8 cellular contexts compared by ENCODE assay signal in genomic region chr2:96174251-96175144, GRCh38. TPM values are rescaled to one million over a fixed set of nuclear protein-coding genes. Genes with fewer than 3 reads are reported as not detected.
DNase-seq lines count a peak whose midpoint lies in the region; ATAC-seq and TF ChIP-seq lines count a peak whose summit lies in the region.

No MANE protein-coding gene starts in this region.

- no peaks in the 10 kb centered on the region for H3K79me2 ChIP-seq in trophoblast cell (ENCODE audit: control insufficient read depth, insufficient read depth, low read length, poor library complexity)

- no peak overlapping the region for H3K4me2 ChIP-seq in trophoblast cell (ENCODE audit: low read length)

- H3K4me3 ChIP-seq in MG63 (no peak overlapping the region), trophoblast cell (ENCODE audit: low read depth, low read length) (no peak overlapping the region), upper lobe of left lung (no peak overlapping the region)

- H3K18ac ChIP-seq in trophoblast cell (ENCODE audit: low read length) = no peak overlapping the region

- H3K36me3 ChIP-seq in MG63 (no peaks in the 10 kb centered on the region), trophoblast cell (ENCODE audit: control insufficient read depth in 1 of 2, insufficient read depth in 2 of 2, low read length in 2 of 2) (no peaks in the 10 kb centered on the region), upper lobe of left lung (no peaks in the 10 kb centered on the region)

- no peak overlapping the region for H3K14ac ChIP-seq in trophoblast cell (ENCODE audit: low read length)

- no peak for TF ChIP-seq POLR2A in upper lobe of left lung (IDR thresholded peaks at IDR 0.05)

- no peak for TF ChIP-seq EP300 in upper lobe of left lung (IDR thresholded peaks at IDR 0.05)

- H3K27me3 ChIP-seq in MG63 (no peaks in the 10 kb centered on the region), trophoblast cell (ENCODE audit: insufficient read depth, low read length) (no peaks in the 10 kb centered on the region), upper lobe of left lung (no peaks in the 10 kb centered on the region)

- peak; percentile 45 for DNase-seq in DMS153 (lab: John Stamatoyannopoulos, UW)
- peak; percentile 48 for DNase-seq in MG63
- peak; percentile 73 for DNase-seq in SK-MEL-5 (ENCODE audit: low read depth, low spot score)
- DNase-seq in activated gamma-delta T cell treated with anti-CD3 and anti-CD28 coated beads, Interleukin-2, amount 50 U/mL, for 16 hours (ENCODE audit: low read depth) = peak; percentile 77
- peak; percentile 85 for DNase-seq in germinal center (ENCODE audit: low spot score)
- peak; percentile 60 to 80 for DNase-seq in trophoblast cell
- peak in 1 of 2 donors; percentile 82 for DNase-seq in upper lobe of left lung

- H3K4me1 ChIP-seq in trophoblast cell (ENCODE audit: control insufficient read depth in 1 of 2, insufficient read depth in 2 of 2, low read length in 2 of 2) (no peaks in the 10 kb centered on the region), upper lobe of left lung (no peaks in the 10 kb centered on the region)

- H3K23ac ChIP-seq in trophoblast cell (ENCODE audit: low read length) = no peak overlapping the region

- H3K27ac ChIP-seq in trophoblast cell (ENCODE audit: low read depth, low read length) = no peak overlapping the region
- no peak overlapping the region for H3K27ac ChIP-seq in upper lobe of left lung

- peak; percentile 63 to 91 (median 85) for TF ChIP-seq CTCF in upper lobe of left lung (IDR thresholded peaks at IDR 0.05)

- H3K4ac ChIP-seq in trophoblast cell (ENCODE audit: low read depth, low read length) = no peak overlapping the region

- no peak overlapping the region for H2BK5ac ChIP-seq in trophoblast cell (ENCODE audit: low read depth, low read length, poor library complexity)

- no CpG with 5 or more reads among the region's 8 CpGs for WGBS in trophoblast cell (ENCODE audit: extremely low coverage, insufficient coverage, insufficient read length)
- 38 to 50% methylated on average over 4 to 8 of the region's 8 CpGs for WGBS in upper lobe of left lung, 2 donors

- H3K79me1 ChIP-seq in trophoblast cell (ENCODE audit: low read length) = no peaks in the 10 kb centered on the region

- no peak overlapping the region for H3K9ac ChIP-seq in trophoblast cell (ENCODE audit: low read length)

- ATAC-seq in GM21786 (IDR thresholded peaks at IDR 0.05; ENCODE audit: unreplicated experiment) (peak; percentile 80), upper lobe of left lung (ENCODE audit: low FRiP score in 2 of 2) (peak; percentile 87 to 92)

- H4K12ac ChIP-seq in trophoblast cell (ENCODE audit: low read depth, low read length) = no peak overlapping the region

- in situ Hi-C loops in SK-MEL-5 (cut with HindIII; ENCODE audit: low pct_unique_long_range_greater_than_20kb, low sequenced_read_pairs) = no loop called here

- H4K8ac ChIP-seq in trophoblast cell (ENCODE audit: low read depth, low read length) = no peak overlapping the region

- no peak overlapping the region for H2BK120ac ChIP-seq in trophoblast cell (ENCODE audit: insufficient read depth, low read length, poor library complexity)

- no peak overlapping the region for H4K91ac ChIP-seq in trophoblast cell (ENCODE audit: low read depth, low read length)

- H3K9me3 ChIP-seq in MG63 (no peaks in the 10 kb centered on the region), trophoblast cell (ENCODE audit: insufficient read depth, low read depth, low read length) (no peaks in the 10 kb centered on the region), upper lobe of left lung (no peaks in the 10 kb centered on the region)

- no peak overlapping the region for H2BK12ac ChIP-seq in trophoblast cell (ENCODE audit: low read length)

- no peak overlapping the region for H2AK5ac ChIP-seq in trophoblast cell (ENCODE audit: low read length)

- H2AFZ ChIP-seq in trophoblast cell (ENCODE audit: insufficient read depth, low read length, poor library complexity) = no peak overlapping the region

RNA-seq across cellular contexts. Expression of gene DUSP2, which starts 29.3 kb away (rescaled TPM):
- 4.9 and 8.7 TPM in 2 replicates for total RNA-seq in MG63 (2014; rRNA removed; shearing (Covaris generic); ENCODE audit: low replicate concordance)
- total RNA-seq in SK-MEL-5 (2014; rRNA removed; shearing (Covaris generic)) = 0.80 and 1.0 TPM in 2 replicates
- 0.37 and 1.4 TPM in 2 replicates for polyA plus RNA-seq in SK-MEL-5 (2015; cell fraction: cytosol; rRNA removed)
- polyA plus RNA-seq in SK-MEL-5 (2015; cell fraction: nucleus; rRNA removed) = 1.7 and 2.0 TPM in 2 replicates
- 4.0 and 4.5 TPM in 2 replicates for polyA plus RNA-seq in trophoblast cell (2013)
- 10 to 100 TPM in 4 of 6 donors, 1 to 10 TPM in 2; 6.9 to 21.0 (median 12.5) TPM for total RNA-seq in upper lobe of left lung

RNA-seq across cellular contexts. Expression of gene STARD7, which starts 34.1 kb away (rescaled TPM):
- total RNA-seq in MG63 (2014; rRNA removed; shearing (Covaris generic); ENCODE audit: low replicate concordance) = 100 and 113 TPM in 2 replicates
- total RNA-seq in SK-MEL-5 (2014; rRNA removed; shearing (Covaris generic)) = 208 and 228 TPM in 2 replicates
- 125 and 154 TPM in 2 replicates for polyA plus RNA-seq in SK-MEL-5 (2015; cell fraction: cytosol; rRNA removed)
- polyA plus RNA-seq in SK-MEL-5 (2015; cell fraction: nucleus; rRNA removed) = 113 and 157 TPM in 2 replicates
- polyA plus RNA-seq in trophoblast cell (2013) = 70.0 and 72.7 TPM in 2 replicates
- total RNA-seq in upper lobe of left lung = 100 to 1,000 TPM in 4 of 6 donors, 10 to 100 TPM in 2; 76.4 to 226 (median 166) TPM

RNA-seq across cellular contexts. Expression of gene ASTL, which starts 36.2 kb away (rescaled TPM):
- not detected in 2 replicates for total RNA-seq in MG63 (2014; rRNA removed; shearing (Covaris generic); ENCODE audit: low replicate concordance)
- not detected in 2 replicates for total RNA-seq in SK-MEL-5 (2014; rRNA removed; shearing (Covaris generic))
- polyA plus RNA-seq in SK-MEL-5 (2015; cell fraction: cytosol; rRNA removed) = not detected in 2 replicates
- not detected in 2 replicates for polyA plus RNA-seq in SK-MEL-5 (2015; cell fraction: nucleus; rRNA removed)
- 0.07 TPM in 1 of 2 replicates, not detected in the other for polyA plus RNA-seq in trophoblast cell (2013)
- 1 to 10 TPM in 1 of 6 donors, under 1 TPM in 2, not detected in 3; 0.23 to 1.3 (median 0.27) TPM for total RNA-seq in upper lobe of left lung

RNA-seq across cellular contexts. Expression of gene ADRA2B, which starts 58.1 kb away (rescaled TPM):
- 0.03 TPM in 1 of 2 replicates, not detected in the other for total RNA-seq in MG63 (2014; rRNA removed; shearing (Covaris generic); ENCODE audit: low replicate concordance)
- total RNA-seq in SK-MEL-5 (2014; rRNA removed; shearing (Covaris generic)) = not detected in 2 replicates
- polyA plus RNA-seq in SK-MEL-5 (2015; cell fraction: cytosol; rRNA removed) = not detected in 2 replicates
- 0.05 TPM in 1 of 2 replicates, not detected in the other for polyA plus RNA-seq in SK-MEL-5 (2015; cell fraction: nucleus; rRNA removed)
- polyA plus RNA-seq in trophoblast cell (2013) = 3.6 and 3.8 TPM in 2 replicates
- 1 to 10 TPM in 1 of 6 donors, under 1 TPM in 5; 0.15 to 1.0 (median 0.31) TPM for total RNA-seq in upper lobe of left lung
